Comparison of ENCODE assay signal across 13 cellular contexts in the genomic region with DNA sequence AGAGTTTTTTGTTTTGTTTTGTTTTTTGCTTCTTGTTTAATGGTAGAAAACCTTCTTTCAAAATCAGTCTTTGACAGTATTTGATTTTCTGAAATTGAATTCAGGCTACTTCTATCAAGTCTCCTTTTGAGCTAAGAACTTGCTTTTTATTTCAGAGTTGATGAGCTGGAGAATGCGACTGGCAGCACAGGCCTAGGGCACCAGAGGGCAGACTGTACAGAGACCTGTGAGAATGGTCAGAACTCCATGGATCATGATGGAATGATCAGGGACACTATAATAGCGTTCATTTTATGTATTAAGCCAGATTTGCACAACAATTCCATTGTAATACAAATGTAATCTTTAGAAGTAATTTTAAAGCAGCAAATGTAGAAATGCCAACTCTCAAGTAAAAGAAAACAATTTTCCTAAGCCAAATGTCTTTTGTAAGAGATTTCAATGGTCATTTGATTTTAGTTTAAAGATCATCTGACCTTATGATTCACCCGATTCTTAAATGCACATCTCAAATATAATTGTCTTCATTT.
DNase-seq lines count a peak whose midpoint lies in the region; ATAC-seq and TF ChIP-seq lines count a peak whose summit lies in the region.
"Had no signal": no experiment of that assay in that cellular context is flagged by ENCODE, and none has a peak within 500 bp of the region (broad histone marks: within the 10 kb centered on the region; RNA-seq: fewer than 3 reads in every experiment).

No MANE protein-coding gene starts in this region.

- H3K27me3 Mint-ChIP-seq in activated CD4-positive, alpha-beta T cell treated with anti-CD3 and anti-CD28 coated beads for 36 hours = no peaks in the 10 kb centered on the region

- no peak overlapping the region for H3K27ac Mint-ChIP-seq in activated CD4-positive, alpha-beta T cell treated with anti-CD3 and anti-CD28 coated beads for 36 hours

- H3K27me3 ChIP-seq in testis = no peaks in the 10 kb centered on the region

- POLR2A ChIA-PET in activated CD4-positive, alpha-beta T cell treated with anti-CD3 and anti-CD28 coated beads for 36 hours (lab: Charles Lee) = no interaction called here

- peaks cover 3% of the 10 kb centered on the region for H3K9me3 Mint-ChIP-seq in activated CD4-positive, alpha-beta T cell treated with anti-CD3 and anti-CD28 coated beads for 36 hours (ENCODE audit: low read depth)

- ATAC-seq in SK-N-SH treated with all-trans-retinoic acid at 6 μM for 48 hours (peak; percentile 77), GM18868 (IDR thresholded peaks at IDR 0.05; ENCODE audit: unreplicated experiment) (no peak), HG03439 (IDR thresholded peaks at IDR 0.05; ENCODE audit: unreplicated experiment) (no peak)
- ATAC-seq in activated CD4-positive, alpha-beta T cell treated with anti-CD3 and anti-CD28 coated beads for 36 hours = no peak

- no peak overlapping the region for H3K4me3 ChIP-seq in testis

- no peaks in the 10 kb centered on the region for H3K4me1 ChIP-seq in testis

- TF ChIP-seq POLR2A in testis (IDR thresholded peaks at IDR 0.05) = no peak

- H3K9me3 ChIP-seq in testis = no peaks in the 10 kb centered on the region

- intact Hi-C loops in testis (cut with DNase I; ENCODE audit: low total_unique reads) = no loop called here
- intact Hi-C loops in activated CD4-positive, alpha-beta T cell treated with anti-CD3 and anti-CD28 coated beads for 36 hours (cut with DNase I, micrococcal nuclease) = no loop called here

- no peak overlapping the region for H3K27ac ChIP-seq in testis
- H3K27ac ChIP-seq: KMS-11 had no signal

- DNase-seq in DMS53 (lab: John Stamatoyannopoulos, UW) (peak; percentile 60), DMS53 treated with DMSO at 0.1 percent for 48 hours (lab: John Stamatoyannopoulos, UW; ENCODE audit: unreplicated experiment) (no peak), foreskin melanocyte (peak; percentile 86), testis (peak; percentile 32)
- no peak for DNase-seq in activated CD4-positive, alpha-beta T cell treated with anti-CD3 and anti-CD28 coated beads for 36 hours
- DNase-seq: activated T-cell treated with anti-CD3 and anti-CD28 coated beads, Interleukin-2, amount 50 U/mL, for 1 hour; NCI-H526; stimulated activated CD4-positive, alpha-beta T cell treated with anti-CD3 and anti-CD28 coated beads, Interleukin-4, amount 100 ng/mL, for 1 hour; T-helper 2 cell had no signal

- no peak for TF ChIP-seq CTCF in testis (IDR thresholded peaks at IDR 0.05)

- WGBS in testis, 2 donors = 75 to 81% methylated on average over 3 of the region's 3 CpGs

- no peak overlapping the region for H3K4me3 Mint-ChIP-seq in activated CD4-positive, alpha-beta T cell treated with anti-CD3 and anti-CD28 coated beads for 36 hours

- CTCF ChIA-PET in activated CD4-positive, alpha-beta T cell treated with anti-CD3 and anti-CD28 coated beads for 36 hours (lab: Charles Lee) = no interaction called here

- no peaks in the 10 kb centered on the region for H3K36me3 Mint-ChIP-seq in activated CD4-positive, alpha-beta T cell treated with anti-CD3 and anti-CD28 coated beads for 36 hours (ENCODE audit: low read depth)

- no peaks in the 10 kb centered on the region for H3K4me1 Mint-ChIP-seq in activated CD4-positive, alpha-beta T cell treated with anti-CD3 and anti-CD28 coated beads for 36 hours

- H3K36me3 ChIP-seq in testis (ENCODE audit: low read depth, missing control alignments) = no peaks in the 10 kb centered on the region

TF ChIP-seq in SK-N-SH treated with all-trans-retinoic acid at 6 μM for 48 hours, 23 proteins besides CTCF, POLR2A, EP300 and RAD21:
- TF ChIP-seq ISL1 (CRISPR knock-in tag; IDR thresholded peaks at IDR 0.05) (no peak), ZFP30 (CRISPR knock-in tag; IDR thresholded peaks at IDR 0.05) (no peak), ZNF8 (CRISPR knock-in tag; IDR thresholded peaks at IDR 0.05) (no peak), OSR1 (CRISPR knock-in tag; IDR thresholded peaks at IDR 0.05) (no peak), ZC3H10 (CRISPR knock-in tag; IDR thresholded peaks at IDR 0.05) (no peak), TCF4 (CRISPR knock-in tag; IDR thresholded peaks at IDR 0.05; ENCODE audit: borderline replicate concordance) (no peak), SNAI2 (CRISPR knock-in tag; IDR thresholded peaks at IDR 0.05) (no peak), ESRRG (CRISPR knock-in tag; IDR thresholded peaks at IDR 0.05) (no peak)
- TF ChIP-seq, protein P1, sequence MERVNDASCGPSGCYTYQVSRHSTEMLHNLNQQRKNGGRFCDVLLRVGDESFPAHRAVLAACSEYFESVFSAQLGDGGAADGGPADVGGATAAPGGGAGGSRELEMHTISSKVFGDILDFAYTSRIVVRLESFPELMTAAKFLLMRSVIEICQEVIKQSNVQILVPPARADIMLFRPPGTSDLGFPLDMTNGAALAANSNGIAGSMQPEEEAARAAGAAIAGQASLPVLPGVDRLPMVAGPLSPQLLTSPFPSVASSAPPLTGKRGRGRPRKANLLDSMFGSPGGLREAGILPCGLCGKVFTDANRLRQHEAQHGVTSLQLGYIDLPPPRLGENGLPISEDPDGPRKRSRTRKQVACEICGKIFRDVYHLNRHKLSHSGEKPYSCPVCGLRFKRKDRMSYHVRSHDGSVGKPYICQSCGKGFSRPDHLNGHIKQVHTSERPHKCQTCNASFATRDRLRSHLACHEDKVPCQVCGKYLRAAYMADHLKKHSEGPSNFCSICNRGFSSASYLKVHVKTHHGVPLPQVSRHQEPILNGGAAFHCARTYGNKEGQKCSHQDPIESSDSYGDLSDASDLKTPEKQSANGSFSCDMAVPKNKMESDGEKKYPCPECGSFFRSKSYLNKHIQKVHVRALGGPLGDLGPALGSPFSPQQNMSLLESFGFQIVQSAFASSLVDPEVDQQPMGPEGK (CRISPR knock-in tag; IDR thresholded peaks at IDR 0.05; ENCODE audit: borderline replicate concordance) = no peak
- TF ChIP-seq, protein P2, sequence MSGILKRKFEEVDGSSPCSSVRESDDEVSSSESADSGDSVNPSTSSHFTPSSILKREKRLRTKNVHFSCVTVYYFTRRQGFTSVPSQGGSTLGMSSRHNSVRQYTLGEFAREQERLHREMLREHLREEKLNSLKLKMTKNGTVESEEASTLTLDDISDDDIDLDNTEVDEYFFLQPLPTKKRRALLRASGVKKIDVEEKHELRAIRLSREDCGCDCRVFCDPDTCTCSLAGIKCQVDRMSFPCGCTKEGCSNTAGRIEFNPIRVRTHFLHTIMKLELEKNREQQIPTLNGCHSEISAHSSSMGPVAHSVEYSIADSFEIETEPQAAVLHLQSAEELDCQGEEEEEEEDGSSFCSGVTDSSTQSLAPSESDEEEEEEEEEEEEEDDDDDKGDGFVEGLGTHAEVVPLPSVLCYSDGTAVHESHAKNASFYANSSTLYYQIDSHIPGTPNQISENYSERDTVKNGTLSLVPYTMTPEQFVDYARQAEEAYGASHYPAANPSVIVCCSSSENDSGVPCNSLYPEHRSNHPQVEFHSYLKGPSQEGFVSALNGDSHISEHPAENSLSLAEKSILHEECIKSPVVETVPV (CRISPR knock-in tag; IDR thresholded peaks at IDR 0.05) = no peak
- TF ChIP-seq, protein P3, sequence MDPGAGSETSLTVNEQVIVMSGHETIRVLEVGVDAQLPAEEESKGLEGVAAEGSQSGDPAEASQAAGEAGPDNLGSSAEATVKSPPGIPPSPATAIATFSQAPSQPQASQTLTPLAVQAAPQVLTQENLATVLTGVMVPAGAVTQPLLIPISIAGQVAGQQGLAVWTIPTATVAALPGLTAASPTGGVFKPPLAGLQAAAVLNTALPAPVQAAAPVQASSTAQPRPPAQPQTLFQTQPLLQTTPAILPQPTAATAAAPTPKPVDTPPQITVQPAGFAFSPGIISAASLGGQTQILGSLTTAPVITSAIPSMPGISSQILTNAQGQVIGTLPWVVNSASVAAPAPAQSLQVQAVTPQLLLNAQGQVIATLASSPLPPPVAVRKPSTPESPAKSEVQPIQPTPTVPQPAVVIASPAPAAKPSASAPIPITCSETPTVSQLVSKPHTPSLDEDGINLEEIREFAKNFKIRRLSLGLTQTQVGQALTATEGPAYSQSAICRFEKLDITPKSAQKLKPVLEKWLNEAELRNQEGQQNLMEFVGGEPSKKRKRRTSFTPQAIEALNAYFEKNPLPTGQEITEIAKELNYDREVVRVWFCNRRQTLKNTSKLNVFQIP (CRISPR knock-in tag; IDR thresholded peaks at IDR 0.05; ENCODE audit: borderline replicate concordance, low read depth) = no peak

Comparison
In these comparisons a context has a peak if more than half of its experiments do, and no peak if none do; other contexts are left out.
1. DNase-seq: peak in DMS53 (single experiment), foreskin melanocyte (single experiment) and testis (single experiment); none in DMS53 treated with DMSO at 0.1 percent for 48 hours (single experiment) and activated CD4-positive, alpha-beta T cell treated with anti-CD3 and anti-CD28 coated beads for 36 hours (single experiment).